8 cellular contexts compared by ENCODE assay signal in the genomic region with DNA sequence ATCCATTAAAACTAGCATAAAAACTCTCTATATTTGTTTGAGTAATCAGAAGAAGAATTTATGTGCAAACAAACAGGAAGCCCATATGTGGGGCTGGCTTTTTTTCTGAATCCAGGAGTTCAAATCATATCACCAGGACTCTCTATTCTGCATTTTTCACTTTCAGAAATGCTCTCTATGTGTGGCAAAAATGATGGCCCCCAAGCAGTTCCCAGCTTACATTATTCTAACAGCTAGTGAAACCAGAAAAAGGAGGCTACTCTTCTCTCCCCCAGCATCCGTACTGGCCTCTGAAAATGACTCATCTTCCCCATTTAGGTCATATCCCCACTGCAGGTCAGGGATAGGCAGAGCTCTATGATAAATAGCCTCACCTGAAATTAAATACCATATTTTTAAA. TPM values are rescaled to one million over a fixed set of nuclear protein-coding genes. Genes with fewer than 3 reads are reported as not detected.
DNase-seq lines count a peak whose midpoint lies in the region; ATAC-seq and TF ChIP-seq lines count a peak whose summit lies in the region.

No MANE protein-coding gene starts in this region.

- no peaks in the 10 kb centered on the region for H3K9me3 Mint-ChIP-seq in CD4-positive, CD25-positive, alpha-beta regulatory T cell
- no peaks in the 10 kb centered on the region for H3K9me3 Mint-ChIP-seq in T-helper 2 cell treated with Interferon-gamma antibody and Interleukin-4, amounts not matched to agents 5 μg/mL and 100 μg/mL, for 36 hours

- no peak overlapping the region for H3K27ac Mint-ChIP-seq in CD4-positive, CD25-positive, alpha-beta regulatory T cell
- no peak overlapping the region for H3K27ac Mint-ChIP-seq in T-helper 2 cell treated with Interferon-gamma antibody and Interleukin-4, amounts not matched to agents 5 μg/mL and 100 μg/mL, for 36 hours

- peak; percentile 44 to 56 for ATAC-seq in CD4-positive, CD25-positive, alpha-beta regulatory T cell (ENCODE audit: low read depth in 2 of 2)
- ATAC-seq in GM19035 (IDR thresholded peaks at IDR 0.05; ENCODE audit: unreplicated experiment) (peak; percentile 93), HG03064 (IDR thresholded peaks at IDR 0.05; ENCODE audit: low read depth, unreplicated experiment) (peak; percentile 90), gastrocnemius medialis (peak; percentile 91 to 96)

- no peaks in the 10 kb centered on the region for H3K27me3 ChIP-seq in CD4-positive, CD25-positive, alpha-beta regulatory T cell (ENCODE audit: control insufficient read depth, insufficient read depth, low read length)
- no peaks in the 10 kb centered on the region for H3K27me3 ChIP-seq in gastrocnemius medialis

- no peak for TF ChIP-seq POLR2A in gastrocnemius medialis (IDR thresholded peaks at IDR 0.05)

- H3K27me3 Mint-ChIP-seq in CD4-positive, CD25-positive, alpha-beta regulatory T cell: no peaks in the 10 kb centered on the region
- no peaks in the 10 kb centered on the region for H3K27me3 Mint-ChIP-seq in T-helper 2 cell treated with Interferon-gamma antibody and Interleukin-4, amounts not matched to agents 5 μg/mL and 100 μg/mL, for 36 hours (ENCODE audit: low read depth)

- no peak for TF ChIP-seq CTCF in gastrocnemius medialis (IDR thresholded peaks at IDR 0.05 in 4 of 5, conservative IDR thresholded peaks at IDR 0.05 in 1 of 5)

- peaks cover 45% of the 10 kb centered on the region for H3K4me1 ChIP-seq in CD4-positive, CD25-positive, alpha-beta regulatory T cell (ENCODE audit: control insufficient read depth, insufficient read depth, low read length, poor library complexity, severe bottlenecking)
- peaks cover 40 to 56% of the 10 kb centered on the region in 2 donors for H3K4me1 ChIP-seq in gastrocnemius medialis

- peaks cover 8% of the 10 kb centered on the region for H3K36me3 Mint-ChIP-seq in CD4-positive, CD25-positive, alpha-beta regulatory T cell
- H3K36me3 Mint-ChIP-seq in T-helper 2 cell treated with Interferon-gamma antibody and Interleukin-4, amounts not matched to agents 5 μg/mL and 100 μg/mL, for 36 hours (ENCODE audit: low read depth): peaks cover 19% of the 10 kb centered on the region

- H3K27ac ChIP-seq in CD4-positive, CD25-positive, alpha-beta regulatory T cell (ENCODE audit: insufficient read depth, low read length, poor library complexity, severe bottlenecking): peak overlapping the region; percentile 55
- peak overlapping the region; percentile 27 to 58 (median 49) for H3K27ac ChIP-seq in gastrocnemius medialis

- peaks cover 51 to 87% (median 64%) of the 10 kb centered on the region in 4 donors for H3K4me1 Mint-ChIP-seq in CD4-positive, CD25-positive, alpha-beta regulatory T cell
- peaks cover 49% of the 10 kb centered on the region for H3K4me1 Mint-ChIP-seq in T-helper 2 cell treated with Interferon-gamma antibody and Interleukin-4, amounts not matched to agents 5 μg/mL and 100 μg/mL, for 36 hours (ENCODE audit: low read depth)

- no peaks in the 10 kb centered on the region for H3K9me3 ChIP-seq in CD4-positive, CD25-positive, alpha-beta regulatory T cell (ENCODE audit: control insufficient read depth in 2 of 2, low read length in 2 of 2)
- no peaks in the 10 kb centered on the region for H3K9me3 ChIP-seq in gastrocnemius medialis

- H3K36me3 ChIP-seq in CD4-positive, CD25-positive, alpha-beta regulatory T cell (ENCODE audit: control insufficient read depth, insufficient read depth, low read length): peaks cover 2% of the 10 kb centered on the region
- no peaks in the 10 kb centered on the region for H3K36me3 ChIP-seq in gastrocnemius medialis

- H3K4me3 Mint-ChIP-seq in CD4-positive, CD25-positive, alpha-beta regulatory T cell: peak overlapping the region; percentile 27 to 46 (median 38)
- H3K4me3 Mint-ChIP-seq in T-helper 2 cell treated with Interferon-gamma antibody and Interleukin-4, amounts not matched to agents 5 μg/mL and 100 μg/mL, for 36 hours: no peak overlapping the region

- in situ Hi-C loops in gastrocnemius medialis (cut with MboI; ENCODE audit: low sequenced_read_pairs in 4 of 4): no loop called here

- intact Hi-C loops in gastrocnemius medialis (cut with DNase I; ENCODE audit: low total_unique reads): no loop called here

- peak in 1 of 3 donors; percentile 38 for DNase-seq in CD4-positive, CD25-positive, alpha-beta regulatory T cell
- DNase-seq in T-helper 2 cell treated with Interferon-gamma antibody and Interleukin-4, amounts not matched to agents 5 μg/mL and 100 μg/mL, for 36 hours (ENCODE audit: low spot score): peak; percentile 62
- no peak for DNase-seq in gastrocnemius medialis
- DNase-seq in central memory CD4-positive, alpha-beta T cell: no peak
- DNase-seq in NCI-H2107 (lab: John Stamatoyannopoulos, UW): no peak
- no peak for DNase-seq in NCI-H1092 (lab: John Stamatoyannopoulos, UW)

- peak overlapping the region; percentile 29 for H3K4me3 ChIP-seq in CD4-positive, CD25-positive, alpha-beta regulatory T cell (ENCODE audit: low read depth, low read length)
- no peak overlapping the region for H3K4me3 ChIP-seq in gastrocnemius medialis

RNA-seq across cellular contexts. Expression of gene RBM26, which starts 20.4 kb away (rescaled TPM):
- 86.4 TPM for total RNA-seq in CD4-positive, CD25-positive, alpha-beta regulatory T cell
- 10 to 100 TPM; 10.6 to 17.6 (median 14.3) TPM for polyA plus RNA-seq in CD4-positive, CD25-positive, alpha-beta regulatory T cell
- total RNA-seq in gastrocnemius medialis: 10 to 100 TPM; 14.9 to 44.8 (median 23.1) TPM
